In genomic region chr17:59853168-59853918, GRCh38 we compare ENCODE assay signal across 2 cellular contexts.
A peak's percentile ranks its signal among the peaks of the same experiment; 100 is the strongest.
TF ChIP-seq lines count a peak whose summit lies in the region.

No MANE protein-coding gene starts in this region.

TF ChIP-seq in K562, 482 proteins besides CTCF, POLR2A, EP300 and RAD21 (continued from another document and continues in another):
- TF ChIP-seq ARID3A (IDR thresholded peaks at IDR 0.05; ENCODE audit: borderline replicate concordance, low read depth, low read length) (no peak), HMG20B (CRISPR knock-in tag; IDR thresholded peaks at IDR 0.05) (no peak), ZNF79 (CRISPR knock-in tag; IDR thresholded peaks at IDR 0.05; ENCODE audit: low read depth) (no peak), VEZF1 (CRISPR knock-in tag; IDR thresholded peaks at IDR 0.05) (0 out of 2 replicates have a peak, but pooled peaks have one; percentile 17), MTA2 (IDR thresholded peaks at IDR 0.05; ENCODE audit: low read depth) (no peak), PCBP2 (IDR thresholded peaks at IDR 0.05; ENCODE audit: low read depth, low read length, poor library complexity, severe bottlenecking) (no peak), CBFA2T2 (conservative IDR thresholded peaks at IDR 0.05) (no peak), ZNF165 (CRISPR knock-in tag; IDR thresholded peaks at IDR 0.05; ENCODE audit: borderline replicate concordance) (no peak), BACH1 (tag; IDR thresholded peaks at IDR 0.05) (0 out of 2 replicates have a peak, but pooled peaks have one; percentile 31), ARNT (IDR thresholded peaks at IDR 0.05) (no peak), USF1 (CRISPR knock-in tag; IDR thresholded peaks at IDR 0.05) (no peak), U2AF1 (optimal IDR thresholded peaks at IDR 0.05; ENCODE audit: low read depth, low read length) (no peak), LEF1 (IDR thresholded peaks at IDR 0.05) (no peak), ZC3H11A (IDR thresholded peaks at IDR 0.05; ENCODE audit: low read depth, low read length) (no peak), STAT5A (IDR thresholded peaks at IDR 0.05; ENCODE audit: borderline replicate concordance, low read length) (no peak), ZKSCAN8 (CRISPR knock-in tag; IDR thresholded peaks at IDR 0.05) (0 out of 2 replicates have a peak, but pooled peaks have one; percentile 4), ZNF274 (IDR thresholded peaks at IDR 0.05; ENCODE audit: borderline replicate concordance, low read depth, low read length) (no peak), CTCFL (IDR thresholded peaks at IDR 0.05; ENCODE audit: borderline replicate concordance, insufficient read depth, low read depth, low read length, poor library complexity, severe bottlenecking) (peak; percentile 66), SP2 (IDR thresholded peaks at IDR 0.05; ENCODE audit: extremely low read depth, low read depth, low read length, poor library complexity, severe bottlenecking) (peak; percentile 39), FOXP4 (CRISPR knock-in tag; IDR thresholded peaks at IDR 0.05; ENCODE audit: borderline replicate concordance) (no peak)

TF ChIP-seq in HepG2, 621 proteins besides CTCF, POLR2A, EP300 and RAD21 (continued from another document and continues in another):
- TF ChIP-seq DMTF1 (CRISPR knock-in tag; IDR thresholded peaks at IDR 0.05) (no peak), ZBTB38 (CRISPR knock-in tag; IDR thresholded peaks at IDR 0.05) (peak; percentile 85; the same call in 1 of the 2 replicates), SNRNP70 (IDR thresholded peaks at IDR 0.05; ENCODE audit: low read depth, low read length) (no peak), ZNF619 (CRISPR knock-in tag; IDR thresholded peaks at IDR 0.05) (no peak), XRCC5 (optimal IDR thresholded peaks at IDR 0.05; ENCODE audit: low read length) (peak; percentile 89), ZNF670 (CRISPR knock-in tag; IDR thresholded peaks at IDR 0.05; ENCODE audit: borderline replicate concordance) (no peak; the same call in 1 of the 2 replicates), AFF4 (CRISPR knock-in tag; IDR thresholded peaks at IDR 0.05) (peak; percentile 93), HIVEP1 (CRISPR knock-in tag; IDR thresholded peaks at IDR 0.05) (peak; percentile 49; the same call in 1 of the 2 replicates), PRDM4 (CRISPR knock-in tag; IDR thresholded peaks at IDR 0.05; ENCODE audit: borderline replicate concordance) (no peak), KLF12 (CRISPR knock-in tag; IDR thresholded peaks at IDR 0.05; ENCODE audit: borderline replicate concordance) (no peak; the same call in none of the 2 replicates), SRF (IDR thresholded peaks at IDR 0.05; ENCODE audit: low read depth, low read length) (0 out of 2 replicates have a peak, but pooled peaks have one; percentile 65), ZNF777 (CRISPR knock-in tag; IDR thresholded peaks at IDR 0.05) (no peak), SNAPC4 (CRISPR knock-in tag; IDR thresholded peaks at IDR 0.05) (peak; percentile 84), ZNF549 (CRISPR knock-in tag; IDR thresholded peaks at IDR 0.05) (no peak), ZMAT3 (CRISPR knock-in tag; conservative IDR thresholded peaks at IDR 0.05) (no peak), TIGD3 (CRISPR knock-in tag; IDR thresholded peaks at IDR 0.05; ENCODE audit: borderline replicate concordance) (no peak), MTA3 (CRISPR knock-in tag; IDR thresholded peaks at IDR 0.05) (no peak), ZSCAN5A (CRISPR knock-in tag; IDR thresholded peaks at IDR 0.05; ENCODE audit: borderline replicate concordance) (no peak; the same call in 1 of the 2 replicates), SP5 (CRISPR knock-in tag; IDR thresholded peaks at IDR 0.05; ENCODE audit: borderline replicate concordance, low read depth) (peak; percentile 91), ZNF317 (CRISPR knock-in tag; IDR thresholded peaks at IDR 0.05) (peak; percentile 89), CBX5 (CRISPR knock-in tag; IDR thresholded peaks at IDR 0.05; ENCODE audit: borderline replicate concordance) (peak; percentile 96; the same call in 1 of the 2 replicates), ZNF747 (CRISPR knock-in tag; IDR thresholded peaks at IDR 0.05; ENCODE audit: borderline replicate concordance) (no peak), ZSCAN22 (CRISPR knock-in tag; IDR thresholded peaks at IDR 0.05) (no peak), ZNF33A (CRISPR knock-in tag; IDR thresholded peaks at IDR 0.05; ENCODE audit: borderline replicate concordance) (0 out of 2 replicates have a peak, but pooled peaks have one; percentile 75), ELF1 (CRISPR knock-in tag; IDR thresholded peaks at IDR 0.05) (peak; percentile 66), ZNF232 (CRISPR knock-in tag; IDR thresholded peaks at IDR 0.05; ENCODE audit: borderline replicate concordance) (peak; percentile 48; the same call in 1 of the 2 replicates), ZNF34 (CRISPR knock-in tag; IDR thresholded peaks at IDR 0.05; ENCODE audit: borderline replicate concordance) (no peak; the same call in 1 of the 2 replicates), FOSL2 (CRISPR knock-in tag; IDR thresholded peaks at IDR 0.05) (peak; percentile 99), ERF (CRISPR knock-in tag; IDR thresholded peaks at IDR 0.05) (peak; percentile 87), ZNF564 (CRISPR knock-in tag; IDR thresholded peaks at IDR 0.05) (0 out of 2 replicates have a peak, but pooled peaks have one; percentile 27), TBL1XR1 (IDR thresholded peaks at IDR 0.05; ENCODE audit: borderline replicate concordance, low read length, partially characterized antibody) (peak; percentile 81), RFX1 (IDR thresholded peaks at IDR 0.05) (no peak), ZNF18 (CRISPR knock-in tag; IDR thresholded peaks at IDR 0.05; ENCODE audit: insufficient replicate concordance) (peak; percentile 52), PRPF4 (IDR thresholded peaks at IDR 0.05; ENCODE audit: low read depth, low read length, poor library complexity, severe bottlenecking) (no peak)
